ENCODE assay signal across 13 cellular contexts in genomic region chr5:1747079-1747802, GRCh38.
"Had no signal": no experiment of that assay in that cellular context is flagged by ENCODE, and none has a peak within 500 bp of the region (broad histone marks: within the 10 kb centered on the region; RNA-seq: fewer than 3 reads in every experiment).

No MANE protein-coding gene starts in this region.

- H3K36me3 Mint-ChIP-seq: activated naive CD8-positive, alpha-beta T cell treated with anti-CD3 and anti-CD28 coated beads for 36 hours had no signal

- H3K9me3 ChIP-seq: pancreas, SK-N-SH had no signal

- H3K9me3 Mint-ChIP-seq: activated CD4-positive, alpha-beta T cell treated with anti-CD3 and anti-CD28 coated beads, Interleukin-2, amount 10 ng/mL, durations not matched to agents 7 days and 5 days; dendritic cell treated with granulocyte-macrophage colony-stimulating factor and Interleukin-4, amounts not matched to agents 40 ng/mL and 50 ng/mL, for 4 days had no signal

- H3K27me3 ChIP-seq: brain microvascular endothelial cell, pancreas, tibial nerve had no signal

- H3K4me3 ChIP-seq: pancreas, tibial nerve had no signal

- H3K4me1 ChIP-seq: pancreas, tibial nerve had no signal

- DNase-seq: activated CD4-positive, alpha-beta T cell treated with anti-CD3 and anti-CD28 coated beads, Interleukin-2, amount 10 ng/mL, durations not matched to agents 7 days and 5 days; activated effector memory CD4-positive, alpha-beta T cell treated with Interleukin-2 at 50 U/mL for 16 hours; activated naive CD8-positive, alpha-beta T cell treated with anti-CD3 and anti-CD28 coated beads for 36 hours; activated T-cell treated with anti-CD3 and anti-CD28 coated beads, Interleukin-2, amount 50 U/mL, for 1 hour; brain microvascular endothelial cell; mesenchymal stem cell; SK-N-SH; T-helper 1 cell had no signal

- ATAC-seq: esophagus mucosa, pancreas had no signal

- H3K27ac ChIP-seq: brain microvascular endothelial cell, pancreas, tibial nerve, WERI-Rb-1 had no signal

- H3K4me1 Mint-ChIP-seq: activated CD4-positive, alpha-beta T cell treated with anti-CD3 and anti-CD28 coated beads, Interleukin-2, amount 10 ng/mL, durations not matched to agents 7 days and 5 days; activated naive CD8-positive, alpha-beta T cell treated with anti-CD3 and anti-CD28 coated beads for 36 hours had no signal

- H3K36me3 ChIP-seq: brain microvascular endothelial cell, pancreas, tibial nerve, WERI-Rb-1 had no signal

- H3K4me3 Mint-ChIP-seq: activated CD4-positive, alpha-beta T cell treated with anti-CD3 and anti-CD28 coated beads, Interleukin-2, amount 10 ng/mL, durations not matched to agents 7 days and 5 days; activated naive CD8-positive, alpha-beta T cell treated with anti-CD3 and anti-CD28 coated beads for 36 hours; dendritic cell treated with granulocyte-macrophage colony-stimulating factor and Interleukin-4, amounts not matched to agents 40 ng/mL and 50 ng/mL, for 4 days had no signal

- H3K27ac Mint-ChIP-seq: activated CD4-positive, alpha-beta T cell treated with anti-CD3 and anti-CD28 coated beads, Interleukin-2, amount 10 ng/mL, durations not matched to agents 7 days and 5 days; activated naive CD8-positive, alpha-beta T cell treated with anti-CD3 and anti-CD28 coated beads for 36 hours; dendritic cell treated with granulocyte-macrophage colony-stimulating factor and Interleukin-4, amounts not matched to agents 40 ng/mL and 50 ng/mL, for 4 days had no signal
